Comparison of ENCODE assay signal across 29 cellular contexts in the genomic region with DNA sequence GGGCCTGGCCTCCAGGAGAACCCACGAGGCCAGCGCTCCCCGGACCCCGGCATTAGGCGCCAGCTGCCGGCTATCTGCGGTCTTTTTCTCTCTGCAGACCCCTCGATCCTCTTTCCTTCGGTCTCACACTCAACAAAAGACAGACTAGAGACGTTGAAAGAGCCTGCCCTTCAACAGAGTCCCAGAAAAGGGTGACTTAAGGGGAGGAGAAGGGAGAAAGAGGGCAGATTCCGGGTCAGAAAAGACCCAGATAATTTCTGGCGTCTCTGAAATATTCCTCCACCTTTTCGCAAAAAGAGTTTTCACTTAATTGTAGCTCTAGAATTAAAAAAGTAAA. TPM values are rescaled to one million over a fixed set of nuclear protein-coding genes. Genes with fewer than 3 reads are reported as not detected.
A peak's percentile ranks its signal among the peaks of the same experiment; 100 is the strongest.
DNase-seq lines count a peak whose midpoint lies in the region; ATAC-seq and TF ChIP-seq lines count a peak whose summit lies in the region.
"Had no signal": no experiment of that assay in that cellular context is flagged by ENCODE, and none has a peak within 500 bp of the region (broad histone marks: within the 10 kb centered on the region; RNA-seq: fewer than 3 reads in every experiment).

No MANE protein-coding gene starts in this region.

- H2BK12ac ChIP-seq in neuronal stem cell (ENCODE audit: low read length): no peak overlapping the region

- H3K27ac ChIP-seq in left ventricle myocardium inferior (replicated peaks) (no peak overlapping the region), neuronal stem cell (replicated peaks; ENCODE audit: low read length) (no peak overlapping the region), vagina (peak overlapping the region; percentile 99)
- H3K27ac ChIP-seq: esophagus muscularis mucosa, KMS-11, SJSA1 had no signal

- H4K91ac ChIP-seq in neuronal stem cell (ENCODE audit: low read depth, low read length, poor library complexity): no peak overlapping the region

- peak overlapping the region in 1 of 2 donors; percentile 4 for H3K4me3 Mint-ChIP-seq in effector memory CD8-positive, alpha-beta T cell
- H3K4me3 Mint-ChIP-seq: activated T-helper 1 cell treated with anti-CD3 and anti-CD28 coated beads, Interleukin-12 subunit alpha, Interleukin-12 subunit beta, Interleukin-2, Interleukin-4 antibody, amounts not matched to agents 30 ng/mL and 10 ng/mL and 1 ng/mL, durations not matched to agents 14 hours and 24 hours and 36 hours; CD8-positive, alpha-beta T cell; natural killer cell; stimulated activated effector memory CD8-positive, alpha-beta T cell treated with anti-CD3 and anti-CD28 coated beads, Interleukin-12 subunit alpha, Interleukin-12 subunit beta, amount 100 ng/mL, for 72 hours had no signal

- TF ChIP-seq POLR2A in vagina (IDR thresholded peaks at IDR 0.05): no peak

- no peak overlapping the region for H4K8ac ChIP-seq in neuronal stem cell (ENCODE audit: low read depth, low read length)

- no CpG with 5 or more reads among the region's 13 CpGs for WGBS in neuronal stem cell (ENCODE audit: extremely low coverage in 2 of 2, insufficient read length in 2 of 2, insufficient replicate concordance in 1 of 2), 2 donors

- H3K4me2 ChIP-seq in neuronal stem cell (ENCODE audit: insufficient read depth, low read length, poor library complexity, severe bottlenecking): no peak overlapping the region
- H3K4me2 ChIP-seq: KMS-11 had no signal

- H3K4me1 Mint-ChIP-seq in effector memory CD8-positive, alpha-beta T cell (ENCODE audit: low read depth in 2 of 2): peaks cover 4 to 15% of the 10 kb centered on the region in 2 donors

- H3K4me3 ChIP-seq in left ventricle myocardium inferior (peak overlapping the region; percentile 16), foreskin fibroblast (ENCODE audit: low read depth in 1 of 2, low read length in 2 of 2) (peak overlapping the region; percentile 62 to 92), neuronal stem cell (ENCODE audit: low read length in 2 of 2) (no peak overlapping the region), vagina (peak overlapping the region in 1 of 2 donors; percentile 28)
- H3K4me3 ChIP-seq: esophagus muscularis mucosa, SJSA1 had no signal

- no peak for DNase-seq in left ventricle myocardium inferior
- DNase-seq in left ventricle myocardium superior: no peak
- no peak for DNase-seq in foreskin fibroblast
- no peak for DNase-seq in neuronal stem cell (ENCODE audit: low spot score)
- DNase-seq in vagina (ENCODE audit: extremely low spot score in 2 of 2): no peak
- DNase-seq in T-helper 9 cell: no peak
- no peak for DNase-seq in effector memory CD8-positive, alpha-beta T cell
- DNase-seq: 8988T; activated CD4-positive, alpha-beta T cell treated with anti-CD3 and anti-CD28 coated beads, Interleukin-2, amount 50 U/mL, for 48 hours; activated CD8-positive, alpha-beta memory T cell treated with anti-CD3 and anti-CD28 coated beads, Interleukin-2, amount 50 U/mL, for 4 hours; activated naive CD4-positive, alpha-beta T cell treated with anti-CD3 and anti-CD28 coated beads, Interleukin-2, amount 10 ng/mL, durations not matched to agents 7 days and 5 days; CD8-positive, alpha-beta T cell; DMS153; effector CD4-positive, alpha-beta T cell; midbrain; natural killer cell; NCI-H1436; NCI-H774; stimulated activated CD4-positive, alpha-beta T cell treated with anti-CD3 and anti-CD28 coated beads, Interleukin-4, amount 100 ng/mL, for 24 hours; substantia nigra; T-cell had no signal

- no peak overlapping the region for H3K4ac ChIP-seq in neuronal stem cell (ENCODE audit: low read length)

- no peak for TF ChIP-seq CTCF in left ventricle myocardium inferior (IDR thresholded peaks at IDR 0.05; ENCODE audit: borderline replicate concordance)
- no peak for TF ChIP-seq CTCF in foreskin fibroblast (IDR thresholded peaks at IDR 0.05; ENCODE audit: low read depth, low read length)
- TF ChIP-seq CTCF in vagina (IDR thresholded peaks at IDR 0.05): no peak

- H3K14ac ChIP-seq in neuronal stem cell (ENCODE audit: low read length): no peak overlapping the region

- intact Hi-C loops in left ventricle myocardium inferior (cut with micrococcal nuclease) (no loop called here), left ventricle myocardium superior (cut with micrococcal nuclease) (no loop called here), vagina (cut with DNase I) (no loop called here)

- H2AFZ ChIP-seq in neuronal stem cell (ENCODE audit: low read length): no peak overlapping the region

- peak overlapping the region; percentile 52 for H3K18ac ChIP-seq in neuronal stem cell (ENCODE audit: low read length)

- peaks cover 47% of the 10 kb centered on the region for H3K4me1 ChIP-seq in left ventricle myocardium inferior
- peaks cover 0 to 14% of the 10 kb centered on the region in 2 donors for H3K4me1 ChIP-seq in neuronal stem cell (ENCODE audit: control insufficient read depth in 2 of 2, insufficient read depth in 1 of 2, low read depth in 1 of 2, low read length in 2 of 2)
- H3K4me1 ChIP-seq in vagina: peaks cover 22% of the 10 kb centered on the region

- H3K9me3 ChIP-seq in left ventricle myocardium inferior (replicated peaks) (no peaks in the 10 kb centered on the region), neuronal stem cell (replicated peaks in 1 of 2; ENCODE audit: control insufficient read depth in 2 of 2, insufficient read depth in 1 of 2, low read depth in 1 of 2, low read length in 2 of 2) (peaks cover 0 to 3% of the 10 kb centered on the region in 2 donors), vagina (no peaks in the 10 kb centered on the region)
- H3K9me3 ChIP-seq: esophagus muscularis mucosa, SJSA1 had no signal

- ATAC-seq in left ventricle myocardium superior (no peak), HG03095 (IDR thresholded peaks at IDR 0.05; ENCODE audit: unreplicated experiment) (no peak)
- no peak for ATAC-seq in effector memory CD8-positive, alpha-beta T cell (replicated peaks)
- ATAC-seq: CD8-positive, alpha-beta T cell; natural killer cell; sciatic nerve; stimulated activated effector memory CD8-positive, alpha-beta T cell treated with anti-CD3 and anti-CD28 coated beads, Interleukin-12 subunit alpha, Interleukin-12 subunit beta, amount 100 ng/mL, for 72 hours; T-cell had no signal

- no peak overlapping the region for H2BK5ac ChIP-seq in neuronal stem cell (ENCODE audit: low read length)

- no peaks in the 10 kb centered on the region for H3K79me1 ChIP-seq in neuronal stem cell (ENCODE audit: low read depth, low read length)

- no peak overlapping the region for H3K23ac ChIP-seq in neuronal stem cell (ENCODE audit: low read depth, low read length, poor library complexity)

- H3K9me3 Mint-ChIP-seq in effector memory CD8-positive, alpha-beta T cell: no peaks in the 10 kb centered on the region
- H3K9me3 Mint-ChIP-seq: activated T-helper 1 cell treated with anti-CD3 and anti-CD28 coated beads, Interleukin-12 subunit alpha, Interleukin-12 subunit beta, Interleukin-2, Interleukin-4 antibody, amounts not matched to agents 30 ng/mL and 10 ng/mL and 1 ng/mL, durations not matched to agents 14 hours and 24 hours and 36 hours; CD8-positive, alpha-beta T cell; natural killer cell; stimulated activated effector memory CD8-positive, alpha-beta T cell treated with anti-CD3 and anti-CD28 coated beads, Interleukin-12 subunit alpha, Interleukin-12 subunit beta, amount 100 ng/mL, for 72 hours; T-cell had no signal

- no peak overlapping the region for H2AK5ac ChIP-seq in neuronal stem cell (ENCODE audit: low read depth, low read length)

- no peak overlapping the region for H2BK15ac ChIP-seq in neuronal stem cell (ENCODE audit: low read length)

- H2BK120ac ChIP-seq in neuronal stem cell (ENCODE audit: low read depth, low read length): no peak overlapping the region

- no peaks in the 10 kb centered on the region for H3K36me3 ChIP-seq in left ventricle myocardium inferior
- no peaks in the 10 kb centered on the region for H3K36me3 ChIP-seq in neuronal stem cell (replicated peaks in 1 of 2; ENCODE audit: control insufficient read depth in 2 of 2, insufficient read depth in 2 of 2, low read length in 2 of 2)
- H3K36me3 ChIP-seq in vagina: no peaks in the 10 kb centered on the region
- H3K36me3 ChIP-seq: esophagus muscularis mucosa had no signal

- no peaks in the 10 kb centered on the region for H3K36me3 Mint-ChIP-seq in effector memory CD8-positive, alpha-beta T cell (ENCODE audit: insufficient read depth)
- H3K36me3 Mint-ChIP-seq: CD8-positive, alpha-beta T cell; T-cell had no signal

- peaks cover 74% of the 10 kb centered on the region for H3K27me3 ChIP-seq in left ventricle myocardium inferior (ENCODE audit: low read depth)
- peaks cover 60 to 99% (median 92%) of the 10 kb centered on the region in 3 experiments for H3K27me3 ChIP-seq in neuronal stem cell (ENCODE audit: control insufficient read depth in 3 of 3, insufficient read depth in 3 of 3, low read depth in 1 of 3, low read length in 3 of 3)
- H3K27me3 ChIP-seq in vagina: no peaks in the 10 kb centered on the region
- H3K27me3 ChIP-seq: SJSA1 had no signal

- H3K27me3 Mint-ChIP-seq in effector memory CD8-positive, alpha-beta T cell: peaks cover 89 to 99% of the 10 kb centered on the region in 2 donors

- no peak overlapping the region for H3K9ac ChIP-seq in neuronal stem cell (ENCODE audit: low read depth, low read length, poor library complexity)
- H3K9ac ChIP-seq: KMS-11 had no signal

- H3K27ac Mint-ChIP-seq in effector memory CD8-positive, alpha-beta T cell: no peak overlapping the region
- H3K27ac Mint-ChIP-seq: activated naive CD4-positive, alpha-beta T cell treated with anti-CD3 and anti-CD28 coated beads, Interleukin-2, amount 10 ng/mL, durations not matched to agents 7 days and 5 days; CD8-positive, alpha-beta T cell; natural killer cell; stimulated activated effector memory CD8-positive, alpha-beta T cell treated with anti-CD3 and anti-CD28 coated beads, Interleukin-12 subunit alpha, Interleukin-12 subunit beta, amount 100 ng/mL, for 72 hours; T-cell had no signal

RNA-seq across cellular contexts. Expression of a gene that starts 3.3 kb away (rescaled TPM):
- 27.2 TPM for total RNA-seq in left ventricle myocardium inferior
- 16.3 TPM for total RNA-seq in left ventricle myocardium superior
- polyA plus RNA-seq in neuronal stem cell (2013, experiment 1 of 2): not detected
- not detected for polyA plus RNA-seq in neuronal stem cell (2013, experiment 2 of 2)
- total RNA-seq in vagina: 57.0 TPM
- total RNA-seq: activated T-helper 1 cell treated with anti-CD3 and anti-CD28 coated beads, Interleukin-12 subunit alpha, Interleukin-12 subunit beta, Interleukin-2, Interleukin-4 antibody, amounts not matched to agents 30 ng/mL and 10 ng/mL and 1 ng/mL, durations not matched to agents 14 hours and 24 hours and 36 hours; CD8-positive, alpha-beta T cell; G401 had no signal

Comparison
In these comparisons a context has a peak if more than half of its experiments do, and no peak if none do; other contexts are left out.
1. H3K4me3 ChIP-seq: peak in left ventricle myocardium inferior (single experiment) and foreskin fibroblast (2 of 2); none in neuronal stem cell (0 of 2).